Comparison of ENCODE assay signal across 8 cellular contexts in genomic region chr18:267688-268552, GRCh38. TPM values are rescaled to one million over a fixed set of nuclear protein-coding genes. Genes with fewer than 3 reads are reported as not detected.
DNase-seq lines count a peak whose midpoint lies in the region; FAIRE-seq and TF ChIP-seq lines count a peak whose summit lies in the region.

THOC1 (minus strand) TSS chr18:268047; CDS start chr18:268019, 28 bp downstream.

- peak within 1 kb of the TSS; percentile 78 for H3K4me3 ChIP-seq in HAP-1
- peak within 1 kb of the TSS; percentile 93 for H3K4me3 ChIP-seq in MG63

- no peak for TF ChIP-seq CTCF in nephron progenitor cell (IDR thresholded peaks at IDR 0.05)

- peak; percentile 19 for FAIRE-seq in G401.6 (lab: Jason Lieb, UNC)

- H3K27me3 ChIP-seq in HAP-1 (ENCODE audit: low read depth) = no peaks in the 10 kb centered on the region
- no peaks in the 10 kb centered on the region for H3K27me3 ChIP-seq in MG63

- peaks cover 4% of the 10 kb centered on the region for H3K27me3 Mint-ChIP-seq in nephron progenitor cell (ENCODE audit: low read depth, poor library complexity)
- no peaks in the 10 kb centered on the region for H3K27me3 Mint-ChIP-seq in stimulated activated naive CD8-positive, alpha-beta T cell treated with anti-CD3 and anti-CD28 coated beads, Interleukin-15, Interleukin-2, amounts not matched to agents 100 ng/mL and 50 ng/mL, for 24 hours

- H3K4me1 Mint-ChIP-seq in nephron progenitor cell = peaks cover 53% of the 10 kb centered on the region
- H3K4me1 Mint-ChIP-seq in stimulated activated naive CD8-positive, alpha-beta T cell treated with anti-CD3 and anti-CD28 coated beads, Interleukin-15, Interleukin-2, amounts not matched to agents 100 ng/mL and 50 ng/mL, for 24 hours (ENCODE audit: low read depth) = peaks cover 47% of the 10 kb centered on the region

- H3K36me3 Mint-ChIP-seq in nephron progenitor cell (ENCODE audit: low read depth) = peaks cover 22% of the 10 kb centered on the region
- H3K36me3 Mint-ChIP-seq in stimulated activated naive CD8-positive, alpha-beta T cell treated with anti-CD3 and anti-CD28 coated beads, Interleukin-15, Interleukin-2, amounts not matched to agents 100 ng/mL and 50 ng/mL, for 24 hours (ENCODE audit: low read depth) = peaks cover 26% of the 10 kb centered on the region

- H3K9me3 ChIP-seq in HAP-1 (no peaks in the 10 kb centered on the region), MG63 (no peaks in the 10 kb centered on the region)

- peak within 1 kb of the TSS; percentile 100 for H3K4me3 Mint-ChIP-seq in nephron progenitor cell
- H3K4me3 Mint-ChIP-seq in stimulated activated naive CD8-positive, alpha-beta T cell treated with anti-CD3 and anti-CD28 coated beads, Interleukin-15, Interleukin-2, amounts not matched to agents 100 ng/mL and 50 ng/mL, for 24 hours = peak within 1 kb of the TSS; percentile 98

- H3K9me3 Mint-ChIP-seq in nephron progenitor cell = no peaks in the 10 kb centered on the region
- no peaks in the 10 kb centered on the region for H3K9me3 Mint-ChIP-seq in stimulated activated naive CD8-positive, alpha-beta T cell treated with anti-CD3 and anti-CD28 coated beads, Interleukin-15, Interleukin-2, amounts not matched to agents 100 ng/mL and 50 ng/mL, for 24 hours

- peak within 1 kb of the TSS; percentile 100 for H3K27ac Mint-ChIP-seq in nephron progenitor cell
- peak within 1 kb of the TSS; percentile 99 for H3K27ac Mint-ChIP-seq in stimulated activated naive CD8-positive, alpha-beta T cell treated with anti-CD3 and anti-CD28 coated beads, Interleukin-15, Interleukin-2, amounts not matched to agents 100 ng/mL and 50 ng/mL, for 24 hours

- in situ Hi-C loops in HAP-1 (cut with MboI; ENCODE audit: low sequenced_read_pairs) = no loop called here

- peaks cover 10% of the 10 kb centered on the region; the same call in 1 of the 2 replicates for H3K4me1 ChIP-seq in HAP-1

- H3K36me3 ChIP-seq in HAP-1 (replicated peaks) = peaks cover 18% of the 10 kb centered on the region
- peaks cover 22% of the 10 kb centered on the region for H3K36me3 ChIP-seq in MG63

- peak; percentile 86 to 92 for DNase-seq in HAP-1 (ENCODE audit: low spot score in 2 of 2)
- peak; percentile 95 for DNase-seq in MG63
- DNase-seq in SIG-M5 (lab: John Stamatoyannopoulos, UW) = peak; percentile 52
- peak; percentile 91 for DNase-seq in activated gamma-delta T cell (lab: John Stamatoyannopoulos, UW)
- DNase-seq in fibroblast of the conjunctiva (ENCODE audit: low read depth) = peak; percentile 85
- DNase-seq in nephron progenitor cell = peak; percentile 93

RNA-seq across cellular contexts. Expression of gene THOC1, which starts in this region (rescaled TPM):
- total RNA-seq in MG63 (2014; rRNA removed; shearing (Covaris generic); ENCODE audit: low replicate concordance) = 27.8 and 28.1 TPM in 2 replicates

Comparison
In these comparisons a context has a peak if more than half of its experiments do, and no peak if none do; other contexts are left out.
1. Peak in every context shown above with its lines: DNase-seq and H3K4me3 ChIP-seq.